9 cellular contexts compared by ENCODE assay signal in the genomic region with DNA sequence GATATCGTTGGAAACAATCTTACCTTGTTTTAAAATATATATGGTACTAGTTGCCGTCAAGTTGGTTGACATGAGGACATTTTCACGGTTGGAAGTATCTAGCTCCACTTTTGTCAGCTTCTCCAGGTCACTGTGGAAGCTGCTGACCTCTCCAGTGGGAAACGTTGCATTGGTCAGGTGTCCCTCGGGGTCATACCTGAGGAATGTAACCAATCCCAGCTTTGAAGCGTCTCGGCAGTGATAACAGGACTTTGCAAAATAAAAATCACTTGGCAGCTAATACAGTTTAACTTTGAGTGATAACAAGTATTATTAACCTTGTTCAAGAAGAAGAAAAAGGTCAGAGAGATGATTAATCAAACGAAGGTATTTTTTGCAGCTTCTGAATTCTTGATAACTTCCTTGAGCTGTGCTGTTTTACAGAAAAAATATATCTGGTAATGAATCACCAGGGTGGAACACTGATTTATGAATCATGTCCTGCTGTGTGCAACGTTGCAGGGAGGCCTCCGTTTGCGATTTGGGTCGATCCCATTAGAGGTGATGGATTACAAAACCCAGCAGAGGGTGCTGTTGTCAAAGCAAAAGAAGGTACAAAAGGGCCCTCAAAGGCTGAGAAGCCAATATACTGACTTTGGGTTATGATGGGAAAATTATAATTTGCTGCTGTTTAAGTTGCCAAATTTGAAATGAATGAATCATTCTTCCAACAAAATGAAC.
DNase-seq lines count a peak whose midpoint lies in the region; ATAC-seq and TF ChIP-seq lines count a peak whose summit lies in the region.
"Had no signal": no experiment of that assay in that cellular context is flagged by ENCODE, and none has a peak within 500 bp of the region (broad histone marks: within the 10 kb centered on the region; RNA-seq: fewer than 3 reads in every experiment).

No MANE protein-coding gene starts in this region.

- WGBS in H9 (ENCODE audit: extremely low coverage, insufficient read length, low lambda C conversion rate), result no CpG with 5 or more reads among the region's 12 CpGs

- no peaks in the 10 kb centered on the region for H3K36me3 Mint-ChIP-seq in H9 (ENCODE audit: insufficient read depth in 1 of 3, low read depth in 3 of 3)
- H3K36me3 Mint-ChIP-seq: natural killer cell had no signal

- H3K9me3 Mint-ChIP-seq in H9, result peaks cover 0 to 6% of the 10 kb centered on the region in 2 experiments; a peak in 4 of 5 replicates
- H3K9me3 Mint-ChIP-seq: natural killer cell had no signal

- no peak overlapping the region for H4K8ac ChIP-seq in H9 (replicated peaks; ENCODE audit: insufficient read length, low read depth, low read length)

- H3K9me3 ChIP-seq in H9 (ENCODE audit: control insufficient read depth, low read depth, low read length), result no peaks in the 10 kb centered on the region
- H3K9me3 ChIP-seq in ascending aorta, result no peaks in the 10 kb centered on the region

- peak; percentile 60 for TF ChIP-seq CTCF in GM06990 (IDR thresholded peaks at IDR 0.05; ENCODE audit: insufficient read depth, low read length, poor library complexity, severe bottlenecking)
- TF ChIP-seq CTCF in H9 (conservative IDR thresholded peaks at IDR 0.05), result peak; percentile 84
- TF ChIP-seq CTCF in ascending aorta (IDR thresholded peaks at IDR 0.05), result peak in 2 of 3 experiments; percentile 42

- peaks cover 3% of the 10 kb centered on the region; the same call in 1 of the 2 replicates for H3K27me3 Mint-ChIP-seq in H9 (ENCODE audit: low read depth)

- DNase-seq in GM06990 (ENCODE audit: extremely low read depth, insufficient read length) (no peak), H9 (no peak), NAMALWA (ENCODE audit: low spot score) (peak; percentile 68), T-helper 22 cell (ENCODE audit: low read depth) (peak; percentile 1), ascending aorta (ENCODE audit: low spot score in 2 of 2) (no peak), iPS-NIHi7 (ENCODE audit: extremely low spot score) (peak; percentile 84)
- DNase-seq in stimulated activated CD4-positive, alpha-beta T cell treated with anti-CD3 and anti-CD28 coated beads, Interleukin-1b, Interleukin-23, amount 100 ng/mL, for 24 hours (ENCODE audit: low read depth in 4 of 4, low spot score in 1 of 4), result peak; percentile 24 to 45 (median 41)
- DNase-seq: natural killer cell had no signal

- H3K27ac Mint-ChIP-seq in H9, result no peak overlapping the region
- H3K27ac Mint-ChIP-seq: natural killer cell had no signal

- intact Hi-C loops in ascending aorta (cut with DNase I), result no loop called here

- H2BK20ac ChIP-seq in H9 (ENCODE audit: low read depth, low read length, poor library complexity, severe bottlenecking), result no peak overlapping the region

- H2BK120ac ChIP-seq in H9 (ENCODE audit: low read depth, low read length, poor library complexity, severe bottlenecking), result no peak overlapping the region

- H4K5ac ChIP-seq in H9 (ENCODE audit: insufficient read length, low read depth, low read length), result no peak overlapping the region

- no peaks in the 10 kb centered on the region for H3K36me3 ChIP-seq in GM06990 (ENCODE audit: control insufficient read depth, insufficient read depth, low read length)
- no peaks in the 10 kb centered on the region for H3K36me3 ChIP-seq in ascending aorta

- no peaks in the 10 kb centered on the region for H3K4me1 ChIP-seq in H9 (ENCODE audit: insufficient read depth, low read length)
- H3K4me1 ChIP-seq in ascending aorta, result no peaks in the 10 kb centered on the region

- no peak overlapping the region for H3K4me3 ChIP-seq in GM06990 (replicated peaks; ENCODE audit: low read depth, low read length)
- no peak overlapping the region for H3K4me3 ChIP-seq in ascending aorta

- no peaks in the 10 kb centered on the region for H3K79me2 ChIP-seq in H9 (ENCODE audit: insufficient read depth, low read length)

- H3T11ph ChIP-seq in H9 (ENCODE audit: low read length), result no peak overlapping the region

- H3K4me1 Mint-ChIP-seq in H9, result peaks cover 0 to 8% of the 10 kb centered on the region in 2 experiments; a peak in 2 of 4 replicates
- H3K4me1 Mint-ChIP-seq: natural killer cell had no signal

- no peaks in the 10 kb centered on the region for H3K23me2 ChIP-seq in H9 (ENCODE audit: insufficient read length, low read depth, low read length, poor library complexity, severe bottlenecking)

- no peak overlapping the region for H3K4me2 ChIP-seq in H9 (ENCODE audit: insufficient read depth, insufficient read length, low read length)

- no peak for ATAC-seq in HG02938 (IDR thresholded peaks at IDR 0.05; ENCODE audit: unreplicated experiment)

- no peaks in the 10 kb centered on the region for H3K79me1 ChIP-seq in H9 (ENCODE audit: insufficient read depth, low read depth, low read length, poor library complexity, severe bottlenecking)

- no peak overlapping the region for H3K9ac ChIP-seq in H9 (ENCODE audit: extremely low read depth, insufficient read length, low read length)

- no peak overlapping the region for H3K56ac ChIP-seq in H9 (ENCODE audit: insufficient read length, low read depth, low read length)

- H3K14ac ChIP-seq in H9 (ENCODE audit: insufficient read depth, low read length), result no peak overlapping the region

- H3K18ac ChIP-seq in H9 (ENCODE audit: insufficient read length, low read depth, low read length), result no peak overlapping the region

- H3K27ac ChIP-seq in H9 (ENCODE audit: insufficient read length, low read depth, low read length) (no peak overlapping the region), ascending aorta (no peak overlapping the region)

- no peaks in the 10 kb centered on the region; the same call in 1 of the 2 replicates for H3K27me3 ChIP-seq in GM06990 (replicated peaks; ENCODE audit: control insufficient read depth, insufficient read depth, low read length)
- H3K27me3 ChIP-seq in H9 (ENCODE audit: insufficient read depth, low read length), result no peaks in the 10 kb centered on the region
- H3K27me3 ChIP-seq in ascending aorta, result no peaks in the 10 kb centered on the region

- no peak overlapping the region for H2BK5ac ChIP-seq in H9 (ENCODE audit: insufficient read length, low read length)

- H4K91ac ChIP-seq in H9 (ENCODE audit: insufficient read length, low read depth, low read length), result no peak overlapping the region

- H2AFZ ChIP-seq in H9 (ENCODE audit: low read length), result no peak overlapping the region

- H4K20me1 ChIP-seq in H9 (ENCODE audit: control insufficient read depth, insufficient read depth, insufficient read length), result no peaks in the 10 kb centered on the region

- no peak overlapping the region for H2BK12ac ChIP-seq in H9 (ENCODE audit: insufficient read length, low read depth, low read length)

- H3K4me3 Mint-ChIP-seq in H9, result no peak overlapping the region
- H3K4me3 Mint-ChIP-seq: natural killer cell had no signal

- no peak overlapping the region for H2BK15ac ChIP-seq in H9 (ENCODE audit: low read depth, low read length)

- no peak overlapping the region for H3K23ac ChIP-seq in H9 (ENCODE audit: insufficient read length, low read depth, low read length)

- no peak overlapping the region for H3K4ac ChIP-seq in H9 (ENCODE audit: low read depth, low read length)

- no peak overlapping the region for H2AK5ac ChIP-seq in H9 (ENCODE audit: insufficient read length, low read length)

Comparison
In these comparisons a context has a peak if more than half of its experiments do, and no peak if none do; other contexts are left out.
1. DNase-seq: peak in NAMALWA (single experiment), T-helper 22 cell (single experiment), iPS-NIHi7 (single experiment) and stimulated activated CD4-positive, alpha-beta T cell treated with anti-CD3 and anti-CD28 coated beads, Interleukin-1b, Interleukin-23, amount 100 ng/mL, for 24 hours (4 of 4); none in GM06990 (single experiment), H9 (single experiment) and ascending aorta (0 of 2).
2. Peak in every context shown above with its lines, with median percentiles within 50 percentile points of each other: CTCF ChIP-seq.